12 cellular contexts compared by ENCODE assay signal in genomic region chr7:131583430-131583829, GRCh38.
"Had no signal": no experiment of that assay in that cellular context is flagged by ENCODE, and none has a peak within 500 bp of the region (broad histone marks: within the 10 kb centered on the region; RNA-seq: fewer than 3 reads in every experiment).

No MANE protein-coding gene starts in this region.

- H3K27me3 ChIP-seq: right lobe of liver, tibial nerve had no signal

- H3K9me3 ChIP-seq: psoas muscle, right lobe of liver, tibial nerve had no signal

- DNase-seq: activated CD4-positive, alpha-beta T cell treated with anti-CD3 and anti-CD28 coated beads, Interleukin-2, amount 50 U/mL, for 1 hour; activated CD4-positive, CD25-positive, alpha-beta regulatory T cell; activated naive CD4-positive, alpha-beta T cell treated with anti-CD3 and anti-CD28 coated beads, Interleukin-2, amount 50 U/mL, for 16 hours; naive thymus-derived CD8-positive, alpha-beta T cell; occipital lobe; psoas muscle; right lobe of liver; stimulated activated CD4-positive, alpha-beta T cell treated with anti-CD3 and anti-CD28 coated beads, Interleukin-2, amount 100 ng/mL, for 24 hours; stimulated activated naive B cell treated with anti-CD40 and anti-IgM and Interleukin-4, amounts not matched to agents 10 μg/mL and 1 μg/mL and 100 μg/mL, for 72 hours; T-helper 2 cell had no signal

- H3K27ac ChIP-seq: psoas muscle, right lobe of liver, tibial nerve had no signal

- H3K4me1 ChIP-seq: right lobe of liver had no signal

- H3K36me3 ChIP-seq: right lobe of liver, tibial nerve had no signal

- ATAC-seq: naive thymus-derived CD8-positive, alpha-beta T cell; psoas muscle; right lobe of liver; stimulated activated naive B cell treated with anti-CD40 and anti-IgM and Interleukin-4, amounts not matched to agents 10 μg/mL and 1 μg/mL and 100 μg/mL, for 72 hours had no signal

- H3K4me3 ChIP-seq: lung, psoas muscle, right lobe of liver, tibial nerve had no signal
